Comparison of ENCODE assay signal across 8 cellular contexts in the genomic region with DNA sequence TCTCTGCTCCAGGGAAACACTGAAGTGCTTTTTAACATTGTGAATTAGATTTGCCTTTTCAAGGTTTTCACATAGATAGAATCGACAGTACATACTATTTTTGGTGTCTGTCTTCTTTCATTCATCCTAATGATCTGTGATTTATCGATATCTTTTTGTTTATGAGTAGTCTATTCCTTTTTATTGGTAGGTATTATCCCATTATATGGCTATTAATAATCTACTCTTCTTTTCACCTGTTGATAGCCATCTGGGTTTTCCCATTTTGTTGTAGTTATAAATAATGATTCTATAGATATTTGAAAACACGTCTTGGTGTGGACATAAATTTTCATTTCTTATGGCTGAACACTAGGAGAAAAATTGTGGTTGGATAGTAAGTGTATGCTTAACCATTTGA.
"Had no signal": no experiment of that assay in that cellular context is flagged by ENCODE, and none has a peak within 500 bp of the region (broad histone marks: within the 10 kb centered on the region; RNA-seq: fewer than 3 reads in every experiment).

No MANE protein-coding gene starts in this region.

- H3K27me3 Mint-ChIP-seq: IgD-negative memory B cell had no signal

- H3K9me3 ChIP-seq: HAP-1 had no signal

- DNase-seq: GOT3, H7, KBM-7 had no signal

- H3K27ac Mint-ChIP-seq: IgD-negative memory B cell had no signal

- H3K4me3 Mint-ChIP-seq: IgD-negative memory B cell had no signal

- H3K9me3 Mint-ChIP-seq: IgD-negative memory B cell had no signal

- ATAC-seq: HCT116, HepG2 had no signal

- H3K36me3 ChIP-seq: HAP-1 had no signal

- H3K27ac ChIP-seq: KMS-11 had no signal

- H3K4me1 ChIP-seq: HAP-1 had no signal

- FAIRE-seq: HepG2 had no signal

- H3K9ac ChIP-seq: KMS-11 had no signal

- H3K4me3 ChIP-seq: HAP-1 had no signal

- H3K4me1 Mint-ChIP-seq: IgD-negative memory B cell had no signal
